8 cellular contexts compared by ENCODE assay signal in genomic region chr6:148343383-148343782, GRCh38. TPM values are rescaled to one million over a fixed set of nuclear protein-coding genes. Genes with fewer than 3 reads are reported as not detected.
A peak's percentile ranks its signal among the peaks of the same experiment; 100 is the strongest.
DNase-seq lines count a peak whose midpoint lies in the region; ATAC-seq and TF ChIP-seq lines count a peak whose summit lies in the region.

No MANE protein-coding gene starts in this region.

- H3K9ac ChIP-seq in iPS-20b (ENCODE audit: low read depth, low read length) = peak overlapping the region; percentile 91

- H3K27ac Mint-ChIP-seq in activated naive CD8-positive, alpha-beta T cell treated with anti-CD3 and anti-CD28 coated beads, Interleukin-2, amount 50 U/mL, for 24 hours = no peak overlapping the region
- H3K27ac Mint-ChIP-seq in stimulated activated effector memory CD8-positive, alpha-beta T cell treated with anti-CD3 and anti-CD28 coated beads, Interleukin-12 subunit alpha, Interleukin-12 subunit beta, amount 100 ng/mL, for 72 hours = no peak overlapping the region
- no peak overlapping the region for H3K27ac Mint-ChIP-seq in activated CD8-positive, alpha-beta T cell treated with anti-CD3 and anti-CD28 coated beads for 36 hours

- no peak for TF ChIP-seq CTCF in HL-60 (IDR thresholded peaks at IDR 0.05; ENCODE audit: insufficient read depth, low read length)
- TF ChIP-seq CTCF in activated CD8-positive, alpha-beta T cell treated with anti-CD3 and anti-CD28 coated beads for 36 hours (IDR thresholded peaks at IDR 0.05) = no peak

- H3K4me1 ChIP-seq in iPS-20b (ENCODE audit: insufficient read depth, low read length) = peaks cover 41% of the 10 kb centered on the region

- peaks cover 7% of the 10 kb centered on the region for H3K4me1 Mint-ChIP-seq in activated naive CD8-positive, alpha-beta T cell treated with anti-CD3 and anti-CD28 coated beads, Interleukin-2, amount 50 U/mL, for 24 hours
- H3K4me1 Mint-ChIP-seq in stimulated activated effector memory CD8-positive, alpha-beta T cell treated with anti-CD3 and anti-CD28 coated beads, Interleukin-12 subunit alpha, Interleukin-12 subunit beta, amount 100 ng/mL, for 72 hours = peaks cover 8% of the 10 kb centered on the region
- peaks cover 7% of the 10 kb centered on the region for H3K4me1 Mint-ChIP-seq in activated CD8-positive, alpha-beta T cell treated with anti-CD3 and anti-CD28 coated beads for 36 hours (ENCODE audit: low read depth)

- peaks cover 61% of the 10 kb centered on the region for H3K27me3 Mint-ChIP-seq in activated naive CD8-positive, alpha-beta T cell treated with anti-CD3 and anti-CD28 coated beads, Interleukin-2, amount 50 U/mL, for 24 hours
- H3K27me3 Mint-ChIP-seq in activated CD8-positive, alpha-beta T cell treated with anti-CD3 and anti-CD28 coated beads for 36 hours = peaks cover 44% of the 10 kb centered on the region

- CTCF ChIA-PET in activated CD8-positive, alpha-beta T cell treated with anti-CD3 and anti-CD28 coated beads for 36 hours (lab: Charles Lee) = no interaction called here

- peaks cover 27% of the 10 kb centered on the region for H3K27me3 ChIP-seq in HL-60 (ENCODE audit: insufficient read depth, poor library complexity, severe bottlenecking)
- no peaks in the 10 kb centered on the region; the same call in 1 of the 2 replicates for H3K27me3 ChIP-seq in iPS-20b (ENCODE audit: insufficient read depth, low read length)

- no peaks in the 10 kb centered on the region for H3K36me3 ChIP-seq in iPS-20b (ENCODE audit: insufficient read depth, low read depth, low read length)

- DNase-seq in HL-60 (ENCODE audit: low read depth in 1 of 2, low spot score in 1 of 2) = no peak
- DNase-seq in activated naive CD8-positive, alpha-beta T cell treated with anti-CD3 and anti-CD28 coated beads, Interleukin-2, amount 50 U/mL, for 24 hours = no peak
- DNase-seq in stimulated activated effector memory CD8-positive, alpha-beta T cell treated with anti-CD3 and anti-CD28 coated beads, Interleukin-12 subunit alpha, Interleukin-12 subunit beta, amount 100 ng/mL, for 72 hours (ENCODE audit: low spot score in 2 of 2) = no peak
- no peak for DNase-seq in NCI-H2227 treated with DMSO at 0.1 percent for 48 hours (lab: John Stamatoyannopoulos, UW)
- no peak for DNase-seq in activated CD8-positive, alpha-beta T cell treated with anti-CD3 and anti-CD28 coated beads for 36 hours
- DNase-seq in HPDE6-E6E7 (ENCODE audit: extremely low spot score) = no peak
- no peak for DNase-seq in NCI-H2196 treated with DMSO at 0.1 percent for 48 hours (lab: John Stamatoyannopoulos, UW; ENCODE audit: unreplicated experiment)

- POLR2A ChIA-PET in activated CD8-positive, alpha-beta T cell treated with anti-CD3 and anti-CD28 coated beads for 36 hours (lab: Charles Lee) = no interaction called here

- H3K4me3 Mint-ChIP-seq in activated naive CD8-positive, alpha-beta T cell treated with anti-CD3 and anti-CD28 coated beads, Interleukin-2, amount 50 U/mL, for 24 hours = peak overlapping the region; percentile 21
- H3K4me3 Mint-ChIP-seq in stimulated activated effector memory CD8-positive, alpha-beta T cell treated with anti-CD3 and anti-CD28 coated beads, Interleukin-12 subunit alpha, Interleukin-12 subunit beta, amount 100 ng/mL, for 72 hours = peak overlapping the region; percentile 71
- no peak overlapping the region for H3K4me3 Mint-ChIP-seq in activated CD8-positive, alpha-beta T cell treated with anti-CD3 and anti-CD28 coated beads for 36 hours

- peak overlapping the region; percentile 69 for H3K4me3 ChIP-seq in HL-60 (replicated peaks; ENCODE audit: insufficient read depth, low read length)
- H3K4me3 ChIP-seq in iPS-20b (ENCODE audit: low read length) = peak overlapping the region; percentile 98

- no peaks in the 10 kb centered on the region for H3K9me3 Mint-ChIP-seq in activated naive CD8-positive, alpha-beta T cell treated with anti-CD3 and anti-CD28 coated beads, Interleukin-2, amount 50 U/mL, for 24 hours
- no peaks in the 10 kb centered on the region for H3K9me3 Mint-ChIP-seq in stimulated activated effector memory CD8-positive, alpha-beta T cell treated with anti-CD3 and anti-CD28 coated beads, Interleukin-12 subunit alpha, Interleukin-12 subunit beta, amount 100 ng/mL, for 72 hours
- H3K9me3 Mint-ChIP-seq in activated CD8-positive, alpha-beta T cell treated with anti-CD3 and anti-CD28 coated beads for 36 hours = no peaks in the 10 kb centered on the region

- no peak for ATAC-seq in activated naive CD8-positive, alpha-beta T cell treated with anti-CD3 and anti-CD28 coated beads, Interleukin-2, amount 50 U/mL, for 24 hours
- ATAC-seq in stimulated activated effector memory CD8-positive, alpha-beta T cell treated with anti-CD3 and anti-CD28 coated beads, Interleukin-12 subunit alpha, Interleukin-12 subunit beta, amount 100 ng/mL, for 72 hours = no peak
- no peak for ATAC-seq in activated CD8-positive, alpha-beta T cell treated with anti-CD3 and anti-CD28 coated beads for 36 hours

- intact Hi-C loops in activated CD8-positive, alpha-beta T cell treated with anti-CD3 and anti-CD28 coated beads for 36 hours (cut with micrococcal nuclease) = no loop called here

- H3K9me3 ChIP-seq in iPS-20b (ENCODE audit: insufficient read depth, low read depth, low read length) = no peaks in the 10 kb centered on the region

- H3K27ac ChIP-seq in HL-60 (replicated peaks) (no peak overlapping the region), iPS-20b (ENCODE audit: low read length) (no peak overlapping the region)

- no peaks in the 10 kb centered on the region for H3K36me3 Mint-ChIP-seq in activated naive CD8-positive, alpha-beta T cell treated with anti-CD3 and anti-CD28 coated beads, Interleukin-2, amount 50 U/mL, for 24 hours (ENCODE audit: low read depth)
- H3K36me3 Mint-ChIP-seq in stimulated activated effector memory CD8-positive, alpha-beta T cell treated with anti-CD3 and anti-CD28 coated beads, Interleukin-12 subunit alpha, Interleukin-12 subunit beta, amount 100 ng/mL, for 72 hours = no peaks in the 10 kb centered on the region
- H3K36me3 Mint-ChIP-seq in activated CD8-positive, alpha-beta T cell treated with anti-CD3 and anti-CD28 coated beads for 36 hours (ENCODE audit: low read depth) = no peaks in the 10 kb centered on the region

RNA-seq across cellular contexts. Expression of gene SASH1, which starts 0.7 kb away (rescaled TPM):
- under 1 TPM; 0.04 to 0.05 TPM for total RNA-seq in activated CD8-positive, alpha-beta T cell treated with anti-CD3 and anti-CD28 coated beads for 36 hours
